8 cellular contexts compared by ENCODE assay signal in genomic region chr20:25592123-25592522, GRCh38. TPM values are rescaled to one million over a fixed set of nuclear protein-coding genes. Genes with fewer than 3 reads are reported as not detected.
DNase-seq lines count a peak whose midpoint lies in the region; ATAC-seq, FAIRE-seq and TF ChIP-seq lines count a peak whose summit lies in the region.
"Not testable (repeated sequence)": the region's sequence is repeated elsewhere in the genome, so short reads cannot be mapped to it uniquely, and the experiment has no call there.

No MANE protein-coding gene starts in this region.

- 62% methylated on average over 4 of the region's 4 CpGs for WGBS in A549 (ENCODE audit: missing lambda C conversion rate)
- 50 to 63% (median 57%) methylated on average over 4 of the region's 4 CpGs for WGBS in small intestine, 3 donors

- not testable (repeated sequence) for H3K4me1 ChIP-seq in A549; PC-3 (ENCODE audit: insufficient read depth, low read length); small intestine (ENCODE audit: control insufficient read depth in 2 of 2, insufficient read depth in 1 of 2, low read depth in 1 of 2, low read length in 1 of 2)

- H3K79me2 ChIP-seq in PC-3 (ENCODE audit: low read length), result not testable (repeated sequence)

- POLR2A ChIA-PET in A549 (lab: Yijun Ruan, JAX); PC-3 (lab: Charles Lee; ENCODE audit: unreplicated experiment): not testable (repeated sequence)

- H2AFZ ChIP-seq in PC-3 (ENCODE audit: low read length), result not testable (repeated sequence)

- H3K9ac ChIP-seq in PC-3 (ENCODE audit: low read length), result not testable (repeated sequence)

- not testable (repeated sequence) for TF ChIP-seq EP300 in A549 (IDR thresholded peaks at IDR 0.05)

- not testable (repeated sequence) for ATAC-seq in A549
- ATAC-seq in PC-3, result peak; percentile 37; the same call in 1 of the 2 replicates

- H3K4me3 ChIP-seq in A549; PC-3 (ENCODE audit: low read length); small intestine (ENCODE audit: low read depth in 1 of 2, low read length in 2 of 2): not testable (repeated sequence)

- not testable (repeated sequence) for TF ChIP-seq POLR2A in A549 (IDR thresholded peaks at IDR 0.05; ENCODE audit: low read length)

- not testable (repeated sequence) for H3K9me2 ChIP-seq in PC-3 (replicated peaks; ENCODE audit: low read length)

- not testable (repeated sequence) for H3K9me3 ChIP-seq in A549; PC-3 (ENCODE audit: low read length); small intestine (ENCODE audit: control insufficient read depth, low read depth)

- not testable (repeated sequence) for TF ChIP-seq CTCF in A549 (IDR thresholded peaks at IDR 0.05); PC-3 (conservative IDR thresholded peaks at IDR 0.05; ENCODE audit: low read depth, low read length)

- not testable (repeated sequence) for H3K36me3 ChIP-seq in PC-3 (ENCODE audit: low read depth, low read length); small intestine (ENCODE audit: control insufficient read depth in 2 of 2, insufficient read depth in 2 of 2, low read length in 2 of 2)

- not testable (repeated sequence) for DNase-seq in A549 (ENCODE audit: low read depth in 1 of 2, low spot score in 1 of 2); PC-3; small intestine
- DNase-seq in HCEC 1CT (peak; percentile 4), NCI-H1092 treated with DMSO at 0.1 percent for 48 hours (lab: John Stamatoyannopoulos, UW) (peak; percentile 17), NCI-H2196 (lab: John Stamatoyannopoulos, UW; ENCODE audit: unreplicated experiment) (peak; percentile 11), fibroblast of peridontal ligament (ENCODE audit: extremely low read depth) (peak; percentile 80)

- TF ChIP-seq RAD21 in A549 (conservative IDR thresholded peaks at IDR 0.05 in 1 of 2, IDR thresholded peaks at IDR 0.05 in 1 of 2), result not testable (repeated sequence)

- FAIRE-seq in A549 (lab: Jason Lieb, UNC), result peak; percentile 80
- peak; percentile 76 for FAIRE-seq in endometrium (lab: Jason Lieb, UNC)
- peak; percentile 44 for FAIRE-seq in small intestine (lab: Jason Lieb, UNC)

- H4K20me1 ChIP-seq in PC-3 (ENCODE audit: low read length), result not testable (repeated sequence)

- not testable (repeated sequence) for H3K4me2 ChIP-seq in A549; PC-3 (ENCODE audit: low read length)

- BruUV-seq in PC-3 (replicated peaks; lab: Mats Ljungman, UMichigan), result not testable (repeated sequence)

- not testable (repeated sequence) for H3K27ac ChIP-seq in A549; PC-3 (ENCODE audit: low read length); small intestine (ENCODE audit: low read depth in 1 of 2, low read length in 1 of 2)

- CTCF ChIA-PET in A549 (lab: Yijun Ruan, JAX); PC-3 (lab: Charles Lee): not testable (repeated sequence)

- intact Hi-C loops in PC-3 (cut with micrococcal nuclease), result not testable (repeated sequence)

- H3F3A ChIP-seq in PC-3 (ENCODE audit: low read length, unreplicated experiment), result not testable (repeated sequence)

- not testable (repeated sequence) for H3K27me3 ChIP-seq in PC-3 (ENCODE audit: low read length); small intestine (ENCODE audit: control insufficient read depth in 2 of 2, insufficient read depth in 2 of 2, low read length in 2 of 2)

TF ChIP-seq in A549, 52 proteins besides CTCF, POLR2A, EP300 and RAD21:
- not testable (repeated sequence) for TF ChIP-seq FOSL2 (IDR thresholded peaks at IDR 0.05)
- TF ChIP-seq FOSL2 (CRISPR knock-in tag; IDR thresholded peaks at IDR 0.05), result peak; percentile 41
TF ChIP-seq in A549: peak in this region for 1; not testable (repeated sequence) for 51.

RNA-seq across cellular contexts. Expression of gene NINL, which starts 6.8 kb away (rescaled TPM):
- polyA plus RNA-seq in A549 (2011; rRNA removed), result 15.3 and 22.4 TPM in 2 replicates
- 20.0 and 20.8 TPM in 2 replicates for polyA plus RNA-seq in A549 (2012; cell fraction: cytosol; rRNA removed)
- polyA plus RNA-seq in A549 (2012; cell fraction: nucleus; rRNA removed), result 45.7 and 48.9 TPM in 2 replicates
- polyA plus RNA-seq in A549 (2017; fragmentation: RNase III; extraction: RNeasy Plus Mini Kit Qiagen cat#74134 plus additional on column Dnase treatment), result 13.2 to 23.4 TPM (median 20.2 TPM) in 3 replicates
- polyA minus RNA-seq in A549 (2011; rRNA and poly(A)+ RNA removed), result 13.1 and 20.6 TPM in 2 replicates
- 6.5 and 11.5 TPM in 2 replicates for total RNA-seq in PC-3 (2014; rRNA removed)
- polyA plus RNA-seq in small intestine, result 1 to 10 TPM; 1.1 to 6.0 (median 5.0) TPM

RNA-seq across cellular contexts. Expression of gene NANP, which starts 31.7 kb away (rescaled TPM):
- polyA plus RNA-seq in A549 (2011; rRNA removed) (11.4 and 12.2 TPM in 2 replicates), A549 (2017; fragmentation: RNase III; extraction: RNeasy Plus Mini Kit Qiagen cat#74134 plus additional on column Dnase treatment) (10.2 to 11.2 TPM (median 11.2 TPM) in 3 replicates), small intestine (1 to 10 TPM; 1.6 to 3.2 (median 2.2) TPM)
- 3.6 and 4.4 TPM in 2 replicates for polyA plus RNA-seq in A549 (2012; cell fraction: cytosol; rRNA removed)
- 1.0 and 1.8 TPM in 2 replicates for polyA plus RNA-seq in A549 (2012; cell fraction: nucleus; rRNA removed)
- 4.8 and 5.7 TPM in 2 replicates for polyA minus RNA-seq in A549 (2011; rRNA and poly(A)+ RNA removed)
- total RNA-seq in PC-3 (2014; rRNA removed), result 10.3 and 10.7 TPM in 2 replicates
